In the genomic region with DNA sequence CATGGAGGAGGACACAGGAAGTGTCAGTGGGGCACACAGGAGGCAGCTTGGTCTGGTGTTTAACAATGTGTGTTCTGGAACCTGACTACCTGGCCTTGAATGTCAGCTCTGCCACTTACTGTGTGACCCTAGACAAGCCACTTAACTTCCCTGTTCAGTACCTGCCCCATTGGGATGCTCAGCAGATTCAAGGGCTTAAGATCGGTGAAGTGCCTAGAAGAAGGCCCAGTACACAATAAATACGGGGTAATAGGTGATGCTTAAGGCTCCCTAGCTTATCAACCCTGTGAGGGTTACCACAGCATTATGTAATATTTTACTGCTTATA, we compare ENCODE assay signal across 14 cellular contexts. TPM values are rescaled to one million over a fixed set of nuclear protein-coding genes. Genes with fewer than 3 reads are reported as not detected.
DNase-seq lines count a peak whose midpoint lies in the region; ATAC-seq and TF ChIP-seq lines count a peak whose summit lies in the region.
"Had no signal": no experiment of that assay in that cellular context is flagged by ENCODE, and none has a peak within 500 bp of the region (broad histone marks: within the 10 kb centered on the region; RNA-seq: fewer than 3 reads in every experiment).

No MANE protein-coding gene starts in this region.

- H3K27ac ChIP-seq in heart left ventricle = peak overlapping the region; percentile 85 to 97 (median 94)
- H3K27ac ChIP-seq in coronary artery = peak overlapping the region; percentile 89 to 99
- peak overlapping the region; percentile 83 for H3K27ac ChIP-seq in upper lobe of right lung

- H3K36me3 Mint-ChIP-seq in nephron (ENCODE audit: low read depth) = no peaks in the 10 kb centered on the region

- H3K9me3 ChIP-seq in heart left ventricle (peaks cover 0 to 10% (median 0%) of the 10 kb centered on the region in 12 donors), upper lobe of right lung (no peaks in the 10 kb centered on the region)

- intact Hi-C loops in heart left ventricle (cut with DNase I) = loop anchor here in 5 of 10 donors (5.0 to 10.0 kb wide), 4 partner anchors 149 to 361 kb away; a partner anchor contains a TSS
- intact Hi-C loops in cardiac septum (cut with DNase I) = loop anchor here (5.0 to 10.0 kb wide), 2 partner anchors 151 to 361 kb away; no protein-coding TSS in a partner anchor
- intact Hi-C loops in upper lobe of right lung (cut with DNase I) = no loop called here

- peaks cover 31% of the 10 kb centered on the region for H3K4me1 Mint-ChIP-seq in nephron

- no peaks in the 10 kb centered on the region for H3K27me3 Mint-ChIP-seq in nephron (ENCODE audit: low read depth)

- H3K9me3 Mint-ChIP-seq in nephron = peaks cover 3% of the 10 kb centered on the region
- H3K9me3 Mint-ChIP-seq: activated B cell treated with CpG ODN at 0.5 μM for 24 hours had no signal

- H3K4me1 ChIP-seq in heart left ventricle = peaks cover 0 to 50% (median 39%) of the 10 kb centered on the region in 12 donors
- peaks cover 32% of the 10 kb centered on the region for H3K4me1 ChIP-seq in upper lobe of right lung

- TF ChIP-seq POLR2A in heart left ventricle (IDR thresholded peaks at IDR 0.05) = no peak

- H3K4me3 Mint-ChIP-seq in nephron = peak overlapping the region in 2 of 3 experiments; percentile 26 to 92

- no peaks in the 10 kb centered on the region for H3K36me3 ChIP-seq in heart left ventricle
- H3K36me3 ChIP-seq in upper lobe of right lung = no peaks in the 10 kb centered on the region

- no peaks in the 10 kb centered on the region for H3K27me3 ChIP-seq in heart left ventricle
- no peaks in the 10 kb centered on the region for H3K27me3 ChIP-seq in upper lobe of right lung

- ATAC-seq in heart left ventricle = no peak
- no peak for ATAC-seq in upper lobe of right lung
- ATAC-seq in HG02642 (IDR thresholded peaks at IDR 0.05; ENCODE audit: poor library complexity, unreplicated experiment) = no peak

- WGBS in heart left ventricle, 4 donors = 89 to 93% (median 91%) methylated on average over 2 of the region's 2 CpGs

- H3K27ac Mint-ChIP-seq in nephron = peak overlapping the region in 1 of 3 experiments; percentile 84

- H3K4me3 ChIP-seq in heart left ventricle (no peak overlapping the region), coronary artery (no peak overlapping the region), upper lobe of right lung (no peak overlapping the region)

- no peak for TF ChIP-seq CTCF in heart left ventricle (IDR thresholded peaks at IDR 0.05)
- no peak for TF ChIP-seq CTCF in coronary artery (IDR thresholded peaks at IDR 0.05)
- no peak for TF ChIP-seq CTCF in nephron (IDR thresholded peaks at IDR 0.05; ENCODE audit: unreplicated experiment in 3 of 3)
- TF ChIP-seq CTCF in upper lobe of right lung (IDR thresholded peaks at IDR 0.05) = no peak

- DNase-seq in heart left ventricle = no peak
- DNase-seq in cardiac septum (ENCODE audit: low spot score) = no peak
- DNase-seq in coronary artery (ENCODE audit: low spot score) = peak; percentile 76
- DNase-seq in upper lobe of right lung = no peak
- no peak for DNase-seq in SK-N-DZ (ENCODE audit: low spot score)
- DNase-seq in NCI-H2171 (lab: John Stamatoyannopoulos, UW) = no peak
- DNase-seq: activated B cell treated with CpG ODN at 0.5 μM for 24 hours, foreskin melanocyte, retina, SHP77 treated with DMSO at 0.1 percent for 48 hours had no signal

RNA-seq across cellular contexts. Expression of a gene that starts 1.6 kb away (rescaled TPM):
- total RNA-seq in heart left ventricle = 10 to 100 TPM in 6 of 9 donors, 1 to 10 TPM in 3; 5.5 to 17.3 (median 11.2) TPM
- 10 to 100 TPM in 1 of 2 donors, 1 to 10 TPM in 1; 5.9 to 17.8 TPM for polyA plus RNA-seq in heart left ventricle
- 12.4 TPM for total RNA-seq in cardiac septum
- 28.7 TPM for total RNA-seq in upper lobe of right lung
- 19.2 and 28.0 TPM in 2 replicates for polyA plus RNA-seq in SK-N-DZ (2014; cell fraction: cytosol; rRNA removed)
- polyA plus RNA-seq in SK-N-DZ (2014; cell fraction: nucleus; rRNA removed) = 8.2 and 14.1 TPM in 2 replicates

RNA-seq across cellular contexts. Expression of a gene that starts 33.9 kb away (rescaled TPM):
- total RNA-seq in heart left ventricle (not detected), cardiac septum (not detected), upper lobe of right lung (not detected)
- polyA plus RNA-seq in heart left ventricle = under 1 TPM in 1 of 2 donors, not detected in 1; 0.04 TPM
- 0.12 TPM in 1 of 2 replicates, not detected in the other for polyA plus RNA-seq in SK-N-DZ (2014; cell fraction: cytosol; rRNA removed)
- polyA plus RNA-seq in SK-N-DZ (2014; cell fraction: nucleus; rRNA removed) = 0.12 TPM in 1 of 2 replicates, not detected in the other
- total RNA-seq: activated B cell treated with CpG ODN at 0.5 μM for 24 hours, cerebellum had no signal
- polyA plus RNA-seq: AG04450 had no signal
